Comparison of ENCODE assay signal across 10 cellular contexts in genomic region chr1:920506-920905, GRCh38. TPM values are rescaled to one million over a fixed set of nuclear protein-coding genes. Genes with fewer than 3 reads are reported as not detected.
A peak's percentile ranks its signal among the peaks of the same experiment; 100 is the strongest.
DNase-seq lines count a peak whose midpoint lies in the region; ATAC-seq and TF ChIP-seq lines count a peak whose summit lies in the region.
"Had no signal": no experiment of that assay in that cellular context is flagged by ENCODE, and none has a peak within 500 bp of the region (broad histone marks: within the 10 kb centered on the region; RNA-seq: fewer than 3 reads in every experiment).

No MANE protein-coding gene starts in this region.

- no peak overlapping the region for H3K27ac Mint-ChIP-seq in CD8-positive, alpha-beta T cell
- H3K27ac Mint-ChIP-seq in activated T-helper 1 cell treated with anti-CD3 and anti-CD28 coated beads, Interleukin-12 subunit alpha, Interleukin-12 subunit beta, Interleukin-2, Interleukin-4 antibody, amounts not matched to agents 30 ng/mL and 10 ng/mL and 1 ng/mL, durations not matched to agents 14 hours and 24 hours and 36 hours = no peak overlapping the region
- H3K27ac Mint-ChIP-seq: naive thymus-derived CD8-positive, alpha-beta T cell had no signal

- 0 out of 2 replicates have a peak overlapping the region, but pooled peaks have one; percentile 38 for H3K23ac ChIP-seq in IMR-90 (ENCODE audit: low read depth, low read length)

- peaks cover 37% of the 10 kb centered on the region for H3K27me3 Mint-ChIP-seq in CD8-positive, alpha-beta T cell (ENCODE audit: low read depth)
- H3K27me3 Mint-ChIP-seq in activated T-helper 1 cell treated with anti-CD3 and anti-CD28 coated beads, Interleukin-12 subunit alpha, Interleukin-12 subunit beta, Interleukin-2, Interleukin-4 antibody, amounts not matched to agents 30 ng/mL and 10 ng/mL and 1 ng/mL, durations not matched to agents 14 hours and 24 hours and 36 hours (ENCODE audit: insufficient read depth) = peaks cover 33% of the 10 kb centered on the region

- H3K4me3 Mint-ChIP-seq in CD8-positive, alpha-beta T cell = peak overlapping the region; percentile 19
- H3K4me3 Mint-ChIP-seq in activated T-helper 1 cell treated with anti-CD3 and anti-CD28 coated beads, Interleukin-12 subunit alpha, Interleukin-12 subunit beta, Interleukin-2, Interleukin-4 antibody, amounts not matched to agents 30 ng/mL and 10 ng/mL and 1 ng/mL, durations not matched to agents 14 hours and 24 hours and 36 hours = no peak overlapping the region

- TF ChIP-seq CTCF in CD8-positive, alpha-beta T cell (IDR thresholded peaks at IDR 0.05) = no peak
- TF ChIP-seq CTCF in IMR-90 (conservative IDR thresholded peaks at IDR 0.05; ENCODE audit: low read depth, low read length) = no peak
- TF ChIP-seq CTCF in WERI-Rb-1 (IDR thresholded peaks at IDR 0.05; ENCODE audit: low read depth, low read length) = 0 out of 2 replicates have a peak, but pooled peaks have one; percentile 3
- no peak for TF ChIP-seq CTCF in neural cell (IDR thresholded peaks at IDR 0.05; ENCODE audit: poor library complexity, severe bottlenecking)
- TF ChIP-seq CTCF in esophagus squamous epithelium (IDR thresholded peaks at IDR 0.05) = no peak

- H3K14ac ChIP-seq in IMR-90 (replicated peaks; ENCODE audit: low read depth, low read length) = 0 out of 2 replicates have a peak overlapping the region, but pooled peaks have one; percentile 59

- H3K9me3 ChIP-seq in CD8-positive, alpha-beta T cell (ENCODE audit: low read length) = no peaks in the 10 kb centered on the region
- H3K9me3 ChIP-seq in IMR-90 (ENCODE audit: control insufficient read depth, insufficient read depth, low read length) = no peaks in the 10 kb centered on the region
- no peaks in the 10 kb centered on the region for H3K9me3 ChIP-seq in WERI-Rb-1 (ENCODE audit: severe bottlenecking)
- no peaks in the 10 kb centered on the region for H3K9me3 ChIP-seq in neural cell (ENCODE audit: low read length)
- no peaks in the 10 kb centered on the region for H3K9me3 ChIP-seq in esophagus squamous epithelium

- H3K4ac ChIP-seq in IMR-90 (ENCODE audit: low read depth, low read length) = peak overlapping the region; percentile 71; the same call in 1 of the 2 replicates

- in situ Hi-C loops in IMR-90 (cut with MboI; ENCODE audit: low sequenced_read_pairs) = no loop called here

- H3K9ac ChIP-seq in IMR-90 (ENCODE audit: low read depth, low read length) (no peak overlapping the region), neural cell (ENCODE audit: low read length) (peak overlapping the region; percentile 37)

- no peaks in the 10 kb centered on the region for H3K9me3 Mint-ChIP-seq in CD8-positive, alpha-beta T cell
- no peaks in the 10 kb centered on the region for H3K9me3 Mint-ChIP-seq in activated T-helper 1 cell treated with anti-CD3 and anti-CD28 coated beads, Interleukin-12 subunit alpha, Interleukin-12 subunit beta, Interleukin-2, Interleukin-4 antibody, amounts not matched to agents 30 ng/mL and 10 ng/mL and 1 ng/mL, durations not matched to agents 14 hours and 24 hours and 36 hours
- H3K9me3 Mint-ChIP-seq: naive thymus-derived CD8-positive, alpha-beta T cell had no signal

- H2BK20ac ChIP-seq in IMR-90 (ENCODE audit: low read depth, low read length) = no peak overlapping the region; the same call in 1 of the 2 replicates

- H4K8ac ChIP-seq in IMR-90 (ENCODE audit: low read depth in 2 of 2, low read length in 2 of 2) = peak overlapping the region in 1 of 2 experiments; percentile 36; a peak in 1 of 4 replicates

- POLR2A ChIA-PET in CD8-positive, alpha-beta T cell (lab: Charles Lee) = no interaction called here
- POLR2A ChIA-PET in IMR-90 (lab: Charles Lee; ENCODE audit: unreplicated experiment) = no interaction called here

- peaks cover 35% of the 10 kb centered on the region for H3K27me3 ChIP-seq in CD8-positive, alpha-beta T cell (ENCODE audit: insufficient read depth, low read length)
- H3K27me3 ChIP-seq in IMR-90 (ENCODE audit: control insufficient read depth, insufficient read depth, low read length) = no peaks in the 10 kb centered on the region; the same call in 1 of the 2 replicates
- no peaks in the 10 kb centered on the region for H3K27me3 ChIP-seq in WERI-Rb-1 (ENCODE audit: insufficient read depth, low read depth, severe bottlenecking)
- H3K27me3 ChIP-seq in neural cell (ENCODE audit: insufficient read depth, low read depth, low read length) = peaks cover 31% of the 10 kb centered on the region
- H3K27me3 ChIP-seq in esophagus squamous epithelium = peaks cover 25 to 100% (median 33%) of the 10 kb centered on the region in 4 donors

- dilution Hi-C loops in IMR-90 (cut with HindIII; ENCODE audit: low sequenced_read_pairs, unreplicated experiment) = no loop called here

- H2BK5ac ChIP-seq in IMR-90 (ENCODE audit: low read depth, low read length, poor library complexity, severe bottlenecking) = no peak overlapping the region

- H3K79me2 ChIP-seq in neural cell (replicated peaks; ENCODE audit: insufficient read depth, low read length) = no peaks in the 10 kb centered on the region

- H3K56ac ChIP-seq in IMR-90 (ENCODE audit: extremely low read depth, insufficient read depth, low read length) = no peak overlapping the region

- H2AK9ac ChIP-seq in IMR-90 (replicated peaks; ENCODE audit: low read depth, low read length, poor library complexity) = no peak overlapping the region

- intact Hi-C loops in CD8-positive, alpha-beta T cell (cut with DNase I, micrococcal nuclease) = no loop called here
- intact Hi-C loops in IMR-90 (cut with micrococcal nuclease) = loop anchor here (5.0 kb wide), 1 partner anchor 37 kb away; the partner anchor contains the start of gene NOC2L
- intact Hi-C loops in esophagus squamous epithelium (cut with DNase I) = no loop called here
- intact Hi-C loops in activated T-helper 1 cell treated with anti-CD3 and anti-CD28 coated beads, Interleukin-12 subunit alpha, Interleukin-12 subunit beta, Interleukin-2, Interleukin-4 antibody, amounts not matched to agents 30 ng/mL and 10 ng/mL and 1 ng/mL, durations not matched to agents 14 hours and 24 hours and 36 hours (cut with micrococcal nuclease) = loop anchor here (10.0 kb wide), 1 partner anchor 174 kb away; no protein-coding TSS in a partner anchor

- H2AK5ac ChIP-seq in IMR-90 (ENCODE audit: low read depth, low read length) = peak overlapping the region; percentile 31

- H4K20me1 ChIP-seq in IMR-90 (ENCODE audit: insufficient read depth, low read length) = peaks cover 3% of the 10 kb centered on the region
- no peaks in the 10 kb centered on the region for H4K20me1 ChIP-seq in neural cell (ENCODE audit: insufficient read depth)

- no peak overlapping the region for H2BK15ac ChIP-seq in IMR-90 (ENCODE audit: low read depth, low read length)

- peaks cover 5% of the 10 kb centered on the region for H3K9me1 ChIP-seq in IMR-90 (ENCODE audit: insufficient read depth, low read length)

- BruUV-seq in IMR-90 (replicated peaks; lab: Mats Ljungman, UMichigan) = no TSS peak

- H3K4me2 ChIP-seq in IMR-90 (ENCODE audit: low read depth, low read length) (0 out of 2 replicates have a peak overlapping the region, but pooled peaks have one; percentile 62), neural cell (ENCODE audit: low read length) (peak overlapping the region; percentile 72)

- DNase-seq in CD8-positive, alpha-beta T cell = no peak
- DNase-seq in IMR-90 = no peak
- no peak for DNase-seq in WERI-Rb-1
- DNase-seq in esophagus squamous epithelium (lab: John Stamatoyannopoulos, UW) = no peak
- DNase-seq in activated T-helper 1 cell treated with anti-CD3 and anti-CD28 coated beads, Interleukin-12 subunit alpha, Interleukin-12 subunit beta, Interleukin-2, Interleukin-4 antibody, amounts not matched to agents 30 ng/mL and 10 ng/mL and 1 ng/mL, durations not matched to agents 14 hours and 24 hours and 36 hours (ENCODE audit: low spot score) = no peak
- no peak for DNase-seq in middle frontal gyrus (ENCODE audit: extremely low spot score, low spot score)

- TF ChIP-seq POLR2A in IMR-90 (IDR thresholded peaks at IDR 0.05; ENCODE audit: low read depth, low read length) (no peak), esophagus squamous epithelium (IDR thresholded peaks at IDR 0.05) (no peak)

- H3K18ac ChIP-seq in IMR-90 (ENCODE audit: low read depth, low read length) = no peak overlapping the region

- H2BK120ac ChIP-seq in IMR-90 (ENCODE audit: low read depth, low read length) = no peak overlapping the region; the same call in 1 of the 2 replicates

- no peak for TF ChIP-seq EP300 in neural cell (conservative IDR thresholded peaks at IDR 0.05; ENCODE audit: poor library complexity, severe bottlenecking)

- H3F3A ChIP-seq in neural cell (ENCODE audit: insufficient read depth, low read length, poor library complexity, severe bottlenecking) = no peaks in the 10 kb centered on the region

- H3K4me3 ChIP-seq in CD8-positive, alpha-beta T cell (ENCODE audit: low read depth, low read length) = no peak overlapping the region
- H3K4me3 ChIP-seq in IMR-90 (ENCODE audit: insufficient read depth, low read depth, low read length) = no peak overlapping the region
- no peak overlapping the region for H3K4me3 ChIP-seq in WERI-Rb-1 (ENCODE audit: low read depth, low read length)
- H3K4me3 ChIP-seq in neural cell (ENCODE audit: low read length) = peak overlapping the region; percentile 60
- no peak overlapping the region for H3K4me3 ChIP-seq in esophagus squamous epithelium

- H3K36me3 ChIP-seq in CD8-positive, alpha-beta T cell (ENCODE audit: insufficient read depth, low read length) = no peaks in the 10 kb centered on the region
- H3K36me3 ChIP-seq in IMR-90 (ENCODE audit: control insufficient read depth, insufficient read depth, low read length) (peaks cover 2% of the 10 kb centered on the region; the same call in 1 of the 2 replicates), WERI-Rb-1 (no peaks in the 10 kb centered on the region; the same call in 1 of the 2 replicates), neural cell (ENCODE audit: insufficient read depth, low read length) (no peaks in the 10 kb centered on the region), esophagus squamous epithelium (no peaks in the 10 kb centered on the region)

- H3K4me1 ChIP-seq in CD8-positive, alpha-beta T cell (ENCODE audit: insufficient read depth, low read length) = peaks cover 26% of the 10 kb centered on the region
- H3K4me1 ChIP-seq in IMR-90 (ENCODE audit: control insufficient read depth, insufficient read depth, low read length) = peaks cover 24% of the 10 kb centered on the region
- H3K4me1 ChIP-seq in esophagus squamous epithelium = peaks cover 32 to 62% (median 42%) of the 10 kb centered on the region in 3 donors

- H4K5ac ChIP-seq in IMR-90 (ENCODE audit: low read depth, low read length) = no peak overlapping the region

- CTCF ChIA-PET in CD8-positive, alpha-beta T cell (lab: Charles Lee) = interaction anchor here (1.5 kb wide), 1 partner anchor 62 kb away, joined by 4 read pairs; no protein-coding TSS in a partner anchor
- CTCF ChIA-PET in IMR-90 (lab: Yijun Ruan, JAX) = interaction anchor here (1.1 kb wide), 1 partner anchor 8 kb away, joined by 5 read pairs; no protein-coding TSS in a partner anchor

- H2AFZ ChIP-seq in IMR-90 (replicated peaks; ENCODE audit: low read length, poor library complexity) (no peak overlapping the region), neural cell (ENCODE audit: low read depth, low read length) (no peak overlapping the region)

- no peaks in the 10 kb centered on the region for H3K9me2 ChIP-seq in neural cell (ENCODE audit: insufficient read depth, low read length)

- ATAC-seq in CD8-positive, alpha-beta T cell = no peak
- ATAC-seq in IMR-90 (ENCODE audit: low read depth) = no peak

- 0% methylated on average over 1 of the region's 13 CpGs; no CpG with 5 or more reads in 1 of the 2 experiments for WGBS in IMR-90 (ENCODE audit: extremely low coverage in 2 of 2, insufficient read length in 1 of 2), 2 experiments
- 0 to 2% methylated on average over 1 to 6 of the region's 13 CpGs for WGBS in esophagus squamous epithelium, 2 donors

- H3K79me1 ChIP-seq in IMR-90 (ENCODE audit: low read depth in 1 of 2, low read length in 2 of 2) = peaks cover 4 to 15% of the 10 kb centered on the region in 2 experiments; a peak in 1 of 4 replicates

- H3K27ac ChIP-seq in CD8-positive, alpha-beta T cell (ENCODE audit: low read depth, low read length) = no peak overlapping the region
- H3K27ac ChIP-seq in IMR-90 (ENCODE audit: insufficient read depth, low read length) = no peak overlapping the region
- H3K27ac ChIP-seq in WERI-Rb-1 = peak overlapping the region; percentile 63
- no peak overlapping the region for H3K27ac ChIP-seq in neural cell (ENCODE audit: low read length)
- H3K27ac ChIP-seq in esophagus squamous epithelium = no peak overlapping the region

- H4K91ac ChIP-seq in IMR-90 (ENCODE audit: insufficient read depth, low read depth, low read length) = peak overlapping the region; percentile 31

- H3K4me1 Mint-ChIP-seq in CD8-positive, alpha-beta T cell (ENCODE audit: low read depth) = peaks cover 16% of the 10 kb centered on the region
- H3K4me1 Mint-ChIP-seq in activated T-helper 1 cell treated with anti-CD3 and anti-CD28 coated beads, Interleukin-12 subunit alpha, Interleukin-12 subunit beta, Interleukin-2, Interleukin-4 antibody, amounts not matched to agents 30 ng/mL and 10 ng/mL and 1 ng/mL, durations not matched to agents 14 hours and 24 hours and 36 hours (ENCODE audit: low read depth) = peaks cover 6% of the 10 kb centered on the region

- H3K36me3 Mint-ChIP-seq in CD8-positive, alpha-beta T cell = no peaks in the 10 kb centered on the region
- no peaks in the 10 kb centered on the region for H3K36me3 Mint-ChIP-seq in activated T-helper 1 cell treated with anti-CD3 and anti-CD28 coated beads, Interleukin-12 subunit alpha, Interleukin-12 subunit beta, Interleukin-2, Interleukin-4 antibody, amounts not matched to agents 30 ng/mL and 10 ng/mL and 1 ng/mL, durations not matched to agents 14 hours and 24 hours and 36 hours (ENCODE audit: low read depth)

- no peak for TF ChIP-seq RAD21 in IMR-90 (IDR thresholded peaks at IDR 0.05; ENCODE audit: low read length)
- no peak for TF ChIP-seq RAD21 in neural cell (conservative IDR thresholded peaks at IDR 0.05)

RNA-seq across cellular contexts. Expression of gene SAMD11, which starts 3.2 kb away (rescaled TPM):
- total RNA-seq in CD8-positive, alpha-beta T cell = not detected
- 5.9 and 6.9 TPM in 2 replicates for total RNA-seq in IMR-90 (2012; rRNA removed)
- 22.9 and 31.9 TPM in 2 replicates for polyA plus RNA-seq in IMR-90 (2012; rRNA removed)
- 7.3 and 10.5 TPM in 2 replicates for polyA plus RNA-seq in IMR-90 (2012; cell fraction: cytosol; rRNA removed)
- 30.0 and 141 TPM in 2 replicates for polyA plus RNA-seq in IMR-90 (2012; cell fraction: nucleus; rRNA removed; ENCODE audit: low replicate concordance)
- 11.2 and 21.6 TPM in 2 replicates for polyA plus RNA-seq in neural cell
- polyA minus RNA-seq in neural cell = 3.6 and 6.1 TPM in 2 replicates
- under 1 TPM in 3 of 4 donors, not detected in 1; 0.48 to 0.95 (median 0.57) TPM for total RNA-seq in esophagus squamous epithelium
- total RNA-seq in activated T-helper 1 cell treated with anti-CD3 and anti-CD28 coated beads, Interleukin-12 subunit alpha, Interleukin-12 subunit beta, Interleukin-2, Interleukin-4 antibody, amounts not matched to agents 30 ng/mL and 10 ng/mL and 1 ng/mL, durations not matched to agents 14 hours and 24 hours and 36 hours = not detected in 2 replicates
- total RNA-seq: naive thymus-derived CD8-positive, alpha-beta T cell had no signal
- polyA plus RNA-seq: keratinocyte had no signal

RNA-seq across cellular contexts. Expression of gene NOC2L, which starts 38.5 kb away (rescaled TPM):
- total RNA-seq in CD8-positive, alpha-beta T cell = 10 to 100 TPM; 54.0 to 54.7 TPM
- total RNA-seq in IMR-90 (2012; rRNA removed) (105 and 106 TPM in 2 replicates), esophagus squamous epithelium (10 to 100 TPM; 57.9 to 80.2 (median 60.4) TPM)
- polyA plus RNA-seq in IMR-90 (2012; rRNA removed) (74.2 and 75.7 TPM in 2 replicates), neural cell (77.2 and 78.2 TPM in 2 replicates)
- 54.0 and 63.6 TPM in 2 replicates for polyA plus RNA-seq in IMR-90 (2012; cell fraction: cytosol; rRNA removed)
- polyA plus RNA-seq in IMR-90 (2012; cell fraction: nucleus; rRNA removed; ENCODE audit: low replicate concordance) = 86.7 and 138 TPM in 2 replicates
- polyA minus RNA-seq in neural cell = 70.8 and 77.2 TPM in 2 replicates
- 180 TPM in 2 replicates for total RNA-seq in activated T-helper 1 cell treated with anti-CD3 and anti-CD28 coated beads, Interleukin-12 subunit alpha, Interleukin-12 subunit beta, Interleukin-2, Interleukin-4 antibody, amounts not matched to agents 30 ng/mL and 10 ng/mL and 1 ng/mL, durations not matched to agents 14 hours and 24 hours and 36 hours

RNA-seq across cellular contexts. Expression of gene KLHL17, which starts 39.9 kb away (rescaled TPM):
- total RNA-seq in CD8-positive, alpha-beta T cell = 10 to 100 TPM; 15.2 to 16.1 TPM
- total RNA-seq in IMR-90 (2012; rRNA removed) = 3.4 and 3.6 TPM in 2 replicates
- 41.0 and 50.7 TPM in 2 replicates for polyA plus RNA-seq in IMR-90 (2012; rRNA removed)
- polyA plus RNA-seq in IMR-90 (2012; cell fraction: cytosol; rRNA removed) = 14.1 and 16.5 TPM in 2 replicates
- polyA plus RNA-seq in IMR-90 (2012; cell fraction: nucleus; rRNA removed; ENCODE audit: low replicate concordance) = 305 and 1,032 TPM in 2 replicates
- 52.3 and 64.2 TPM in 2 replicates for polyA plus RNA-seq in neural cell
- polyA minus RNA-seq in neural cell = 9.5 and 14.9 TPM in 2 replicates
- 10 to 100 TPM in 3 of 4 donors, 1 to 10 TPM in 1; 8.7 to 13.8 (median 10.3) TPM for total RNA-seq in esophagus squamous epithelium
- 47.3 and 49.7 TPM in 2 replicates for total RNA-seq in activated T-helper 1 cell treated with anti-CD3 and anti-CD28 coated beads, Interleukin-12 subunit alpha, Interleukin-12 subunit beta, Interleukin-2, Interleukin-4 antibody, amounts not matched to agents 30 ng/mL and 10 ng/mL and 1 ng/mL, durations not matched to agents 14 hours and 24 hours and 36 hours

RNA-seq across cellular contexts. Expression of gene PLEKHN1, which starts 45.8 kb away (rescaled TPM):
- under 1 TPM; 0.56 to 0.60 TPM for total RNA-seq in CD8-positive, alpha-beta T cell
- total RNA-seq in IMR-90 (2012; rRNA removed) (0.28 and 0.54 TPM in 2 replicates), esophagus squamous epithelium (10 to 100 TPM; 16.8 to 39.6 (median 23.4) TPM)
- polyA plus RNA-seq in IMR-90 (2012; rRNA removed) (2.1 and 2.3 TPM in 2 replicates), neural cell (0.28 and 1.1 TPM in 2 replicates)
- polyA plus RNA-seq in IMR-90 (2012; cell fraction: cytosol; rRNA removed) = 0.66 and 1.7 TPM in 2 replicates
- 8.1 and 24.8 TPM in 2 replicates for polyA plus RNA-seq in IMR-90 (2012; cell fraction: nucleus; rRNA removed; ENCODE audit: low replicate concordance)
- not detected in 2 replicates for polyA minus RNA-seq in neural cell
- 1.7 and 1.8 TPM in 2 replicates for total RNA-seq in activated T-helper 1 cell treated with anti-CD3 and anti-CD28 coated beads, Interleukin-12 subunit alpha, Interleukin-12 subunit beta, Interleukin-2, Interleukin-4 antibody, amounts not matched to agents 30 ng/mL and 10 ng/mL and 1 ng/mL, durations not matched to agents 14 hours and 24 hours and 36 hours
- total RNA-seq: skeletal muscle tissue had no signal

Comparison
In these comparisons a context has a peak if more than half of its experiments do, and no peak if none do; other contexts are left out.
1. intact Hi-C loops: an anchor here in IMR-90 (5.0 kb wide) and activated T-helper 1 cell treated with anti-CD3 and anti-CD28 coated beads, Interleukin-12 subunit alpha, Interleukin-12 subunit beta, Interleukin-2, Interleukin-4 antibody, amounts not matched to agents 30 ng/mL and 10 ng/mL and 1 ng/mL, durations not matched to agents 14 hours and 24 hours and 36 hours (10.0 kb wide); none called in CD8-positive, alpha-beta T cell and esophagus squamous epithelium.